1 cellular context compared by ENCODE assay signal in the genomic region with DNA sequence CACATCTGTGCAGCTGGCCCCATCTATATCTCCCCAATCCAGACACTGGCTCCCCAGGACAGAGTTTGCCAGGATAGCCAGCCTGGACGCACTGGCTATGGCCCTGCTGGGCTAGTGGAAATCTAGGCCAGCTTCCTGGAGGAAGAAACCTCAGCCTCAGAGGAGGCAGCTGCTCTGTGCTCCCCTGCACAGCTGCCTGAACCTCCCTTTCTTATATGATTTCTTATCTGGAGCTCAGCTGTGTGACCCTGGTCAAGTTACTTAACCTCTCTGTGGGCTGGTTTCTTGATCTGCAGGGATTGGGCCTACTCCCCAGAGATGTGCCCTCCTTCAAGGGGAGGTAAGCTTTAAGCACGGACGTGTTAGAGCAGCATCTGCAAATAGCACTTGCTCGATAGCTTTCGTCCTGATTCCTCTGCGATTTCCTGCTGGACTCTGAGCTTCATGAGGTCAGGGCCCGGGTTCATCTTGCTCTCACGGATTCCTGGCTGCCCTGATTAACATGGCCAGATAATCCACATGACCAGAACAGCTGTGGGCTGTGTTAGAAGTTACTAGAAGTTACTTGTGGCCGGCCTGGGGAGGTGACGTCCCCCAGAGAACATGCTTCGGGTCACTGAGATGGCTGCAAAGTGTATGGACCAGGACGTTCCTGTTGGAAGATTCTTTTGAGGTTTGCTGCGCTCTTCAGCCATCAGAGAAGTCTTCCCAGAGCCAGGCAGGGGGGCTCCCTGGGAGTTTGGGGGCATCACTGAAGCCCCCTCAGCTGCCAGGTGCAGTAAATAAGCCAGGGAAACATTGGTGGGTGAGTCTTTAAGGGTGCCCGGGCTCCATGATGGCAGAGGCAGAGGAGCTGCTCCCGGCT.
TF ChIP-seq lines count a peak whose summit lies in the region.

No MANE protein-coding gene starts in this region.

TF ChIP-seq in HepG2, 621 proteins besides CTCF, POLR2A, EP300 and RAD21 (continued from another document and continues in another):
- TF ChIP-seq, protein P1, sequence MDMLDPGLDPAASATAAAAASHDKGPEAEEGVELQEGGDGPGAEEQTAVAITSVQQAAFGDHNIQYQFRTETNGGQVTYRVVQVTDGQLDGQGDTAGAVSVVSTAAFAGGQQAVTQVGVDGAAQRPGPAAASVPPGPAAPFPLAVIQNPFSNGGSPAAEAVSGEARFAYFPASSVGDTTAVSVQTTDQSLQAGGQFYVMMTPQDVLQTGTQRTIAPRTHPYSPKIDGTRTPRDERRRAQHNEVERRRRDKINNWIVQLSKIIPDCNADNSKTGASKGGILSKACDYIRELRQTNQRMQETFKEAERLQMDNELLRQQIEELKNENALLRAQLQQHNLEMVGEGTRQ (IDR thresholded peaks at IDR 0.05; ENCODE audit: low read depth, low read length), result no peak
- TF ChIP-seq, protein P1 (CRISPR knock-in tag; IDR thresholded peaks at IDR 0.05; ENCODE audit: borderline replicate concordance), result no peak
- TF ChIP-seq ZNF468 (CRISPR knock-in tag; IDR thresholded peaks at IDR 0.05), result no peak
- TF ChIP-seq ZNF235 (CRISPR knock-in tag; IDR thresholded peaks at IDR 0.05; ENCODE audit: borderline replicate concordance), result no peak
- TF ChIP-seq E2F1 (CRISPR knock-in tag; IDR thresholded peaks at IDR 0.05), result no peak
- TF ChIP-seq, protein P2, sequence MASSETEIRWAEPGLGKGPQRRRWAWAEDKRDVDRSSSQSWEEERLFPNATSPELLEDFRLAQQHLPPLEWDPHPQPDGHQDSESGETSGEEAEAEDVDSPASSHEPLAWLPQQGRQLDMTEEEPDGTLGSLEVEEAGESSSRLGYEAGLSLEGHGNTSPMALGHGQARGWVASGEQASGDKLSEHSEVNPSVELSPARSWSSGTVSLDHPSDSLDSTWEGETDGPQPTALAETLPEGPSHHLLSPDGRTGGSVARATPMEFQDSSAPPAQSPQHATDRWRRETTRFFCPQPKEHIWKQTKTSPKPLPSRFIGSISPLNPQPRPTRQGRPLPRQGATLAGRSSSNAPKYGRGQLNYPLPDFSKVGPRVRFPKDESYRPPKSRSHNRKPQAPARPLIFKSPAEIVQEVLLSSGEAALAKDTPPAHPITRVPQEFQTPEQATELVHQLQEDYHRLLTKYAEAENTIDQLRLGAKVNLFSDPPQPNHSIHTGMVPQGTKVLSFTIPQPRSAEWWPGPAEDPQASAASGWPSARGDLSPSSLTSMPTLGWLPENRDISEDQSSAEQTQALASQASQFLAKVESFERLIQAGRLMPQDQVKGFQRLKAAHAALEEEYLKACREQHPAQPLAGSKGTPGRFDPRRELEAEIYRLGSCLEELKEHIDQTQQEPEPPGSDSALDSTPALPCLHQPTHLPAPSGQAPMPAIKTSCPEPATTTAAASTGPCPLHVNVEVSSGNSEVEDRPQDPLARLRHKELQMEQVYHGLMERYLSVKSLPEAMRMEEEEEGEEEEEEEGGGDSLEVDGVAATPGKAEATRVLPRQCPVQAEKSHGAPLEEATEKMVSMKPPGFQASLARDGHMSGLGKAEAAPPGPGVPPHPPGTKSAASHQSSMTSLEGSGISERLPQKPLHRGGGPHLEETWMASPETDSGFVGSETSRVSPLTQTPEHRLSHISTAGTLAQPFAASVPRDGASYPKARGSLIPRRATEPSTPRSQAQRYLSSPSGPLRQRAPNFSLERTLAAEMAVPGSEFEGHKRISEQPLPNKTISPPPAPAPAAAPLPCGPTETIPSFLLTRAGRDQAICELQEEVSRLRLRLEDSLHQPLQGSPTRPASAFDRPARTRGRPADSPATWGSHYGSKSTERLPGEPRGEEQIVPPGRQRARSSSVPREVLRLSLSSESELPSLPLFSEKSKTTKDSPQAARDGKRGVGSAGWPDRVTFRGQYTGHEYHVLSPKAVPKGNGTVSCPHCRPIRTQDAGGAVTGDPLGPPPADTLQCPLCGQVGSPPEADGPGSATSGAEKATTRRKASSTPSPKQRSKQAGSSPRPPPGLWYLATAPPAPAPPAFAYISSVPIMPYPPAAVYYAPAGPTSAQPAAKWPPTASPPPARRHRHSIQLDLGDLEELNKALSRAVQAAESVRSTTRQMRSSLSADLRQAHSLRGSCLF (CRISPR knock-in tag; IDR thresholded peaks at IDR 0.05; ENCODE audit: borderline replicate concordance), result no peak
- peak; percentile 86 for TF ChIP-seq SAP130 (CRISPR knock-in tag; IDR thresholded peaks at IDR 0.05; ENCODE audit: low read depth)
- TF ChIP-seq ONECUT2 (CRISPR knock-in tag; IDR thresholded peaks at IDR 0.05), result no peak
- no peak for TF ChIP-seq ZNF552 (CRISPR knock-in tag; IDR thresholded peaks at IDR 0.05; ENCODE audit: borderline replicate concordance)
- no peak for TF ChIP-seq ZFAT (CRISPR knock-in tag; conservative IDR thresholded peaks at IDR 0.05)
- TF ChIP-seq ZNF784 (CRISPR knock-in tag; IDR thresholded peaks at IDR 0.05; ENCODE audit: borderline replicate concordance), result peak; percentile 83; the same call in 1 of the 2 replicates
- TF ChIP-seq SP1 (IDR thresholded peaks at IDR 0.05), result no peak
- TF ChIP-seq SP1 (CRISPR knock-in tag; IDR thresholded peaks at IDR 0.05), result no peak; the same call in 1 of the 2 replicates
- no peak for TF ChIP-seq ZNF10 (CRISPR knock-in tag; IDR thresholded peaks at IDR 0.05; ENCODE audit: borderline replicate concordance, low read depth)
- TF ChIP-seq, protein P3, sequence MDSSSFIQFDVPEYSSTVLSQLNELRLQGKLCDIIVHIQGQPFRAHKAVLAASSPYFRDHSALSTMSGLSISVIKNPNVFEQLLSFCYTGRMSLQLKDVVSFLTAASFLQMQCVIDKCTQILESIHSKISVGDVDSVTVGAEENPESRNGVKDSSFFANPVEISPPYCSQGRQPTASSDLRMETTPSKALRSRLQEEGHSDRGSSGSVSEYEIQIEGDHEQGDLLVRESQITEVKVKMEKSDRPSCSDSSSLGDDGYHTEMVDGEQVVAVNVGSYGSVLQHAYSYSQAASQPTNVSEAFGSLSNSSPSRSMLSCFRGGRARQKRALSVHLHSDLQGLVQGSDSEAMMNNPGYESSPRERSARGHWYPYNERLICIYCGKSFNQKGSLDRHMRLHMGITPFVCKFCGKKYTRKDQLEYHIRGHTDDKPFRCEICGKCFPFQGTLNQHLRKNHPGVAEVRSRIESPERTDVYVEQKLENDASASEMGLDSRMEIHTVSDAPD (CRISPR knock-in tag; IDR thresholded peaks at IDR 0.05), result no peak
- 0 out of 2 replicates have a peak, but pooled peaks have one; percentile 27 for TF ChIP-seq ZSCAN21 (CRISPR knock-in tag; IDR thresholded peaks at IDR 0.05; ENCODE audit: borderline replicate concordance)
- TF ChIP-seq ZSCAN22 (CRISPR knock-in tag; IDR thresholded peaks at IDR 0.05), result no peak
- peak; percentile 69; the same call in 1 of the 2 replicates for TF ChIP-seq HDAC1 (CRISPR knock-in tag; IDR thresholded peaks at IDR 0.05)
- no peak for TF ChIP-seq GLI4 (CRISPR knock-in tag; IDR thresholded peaks at IDR 0.05; ENCODE audit: borderline replicate concordance)
- TF ChIP-seq ZNF121 (CRISPR knock-in tag; IDR thresholded peaks at IDR 0.05), result peak; percentile 29; the same call in 1 of the 2 replicates
- TF ChIP-seq RBM22 (optimal IDR thresholded peaks at IDR 0.05; ENCODE audit: low read length), result no peak
- TF ChIP-seq CHD4 (IDR thresholded peaks at IDR 0.05; ENCODE audit: borderline replicate concordance, low read length), result no peak; the same call in 1 of the 2 replicates
- TF ChIP-seq ZNF878 (CRISPR knock-in tag; IDR thresholded peaks at IDR 0.05), result peak; percentile 92
- TF ChIP-seq KAT7 (CRISPR knock-in tag; IDR thresholded peaks at IDR 0.05; ENCODE audit: borderline replicate concordance), result no peak
- TF ChIP-seq, protein P4, sequence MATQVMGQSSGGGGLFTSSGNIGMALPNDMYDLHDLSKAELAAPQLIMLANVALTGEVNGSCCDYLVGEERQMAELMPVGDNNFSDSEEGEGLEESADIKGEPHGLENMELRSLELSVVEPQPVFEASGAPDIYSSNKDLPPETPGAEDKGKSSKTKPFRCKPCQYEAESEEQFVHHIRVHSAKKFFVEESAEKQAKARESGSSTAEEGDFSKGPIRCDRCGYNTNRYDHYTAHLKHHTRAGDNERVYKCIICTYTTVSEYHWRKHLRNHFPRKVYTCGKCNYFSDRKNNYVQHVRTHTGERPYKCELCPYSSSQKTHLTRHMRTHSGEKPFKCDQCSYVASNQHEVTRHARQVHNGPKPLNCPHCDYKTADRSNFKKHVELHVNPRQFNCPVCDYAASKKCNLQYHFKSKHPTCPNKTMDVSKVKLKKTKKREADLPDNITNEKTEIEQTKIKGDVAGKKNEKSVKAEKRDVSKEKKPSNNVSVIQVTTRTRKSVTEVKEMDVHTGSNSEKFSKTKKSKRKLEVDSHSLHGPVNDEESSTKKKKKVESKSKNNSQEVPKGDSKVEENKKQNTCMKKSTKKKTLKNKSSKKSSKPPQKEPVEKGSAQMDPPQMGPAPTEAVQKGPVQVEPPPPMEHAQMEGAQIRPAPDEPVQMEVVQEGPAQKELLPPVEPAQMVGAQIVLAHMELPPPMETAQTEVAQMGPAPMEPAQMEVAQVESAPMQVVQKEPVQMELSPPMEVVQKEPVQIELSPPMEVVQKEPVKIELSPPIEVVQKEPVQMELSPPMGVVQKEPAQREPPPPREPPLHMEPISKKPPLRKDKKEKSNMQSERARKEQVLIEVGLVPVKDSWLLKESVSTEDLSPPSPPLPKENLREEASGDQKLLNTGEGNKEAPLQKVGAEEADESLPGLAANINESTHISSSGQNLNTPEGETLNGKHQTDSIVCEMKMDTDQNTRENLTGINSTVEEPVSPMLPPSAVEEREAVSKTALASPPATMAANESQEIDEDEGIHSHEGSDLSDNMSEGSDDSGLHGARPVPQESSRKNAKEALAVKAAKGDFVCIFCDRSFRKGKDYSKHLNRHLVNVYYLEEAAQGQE (IDR thresholded peaks at IDR 0.05; ENCODE audit: borderline replicate concordance in 1 of 2, low read depth in 1 of 2, low read length in 2 of 2), result no peak
- TF ChIP-seq, protein P5, sequence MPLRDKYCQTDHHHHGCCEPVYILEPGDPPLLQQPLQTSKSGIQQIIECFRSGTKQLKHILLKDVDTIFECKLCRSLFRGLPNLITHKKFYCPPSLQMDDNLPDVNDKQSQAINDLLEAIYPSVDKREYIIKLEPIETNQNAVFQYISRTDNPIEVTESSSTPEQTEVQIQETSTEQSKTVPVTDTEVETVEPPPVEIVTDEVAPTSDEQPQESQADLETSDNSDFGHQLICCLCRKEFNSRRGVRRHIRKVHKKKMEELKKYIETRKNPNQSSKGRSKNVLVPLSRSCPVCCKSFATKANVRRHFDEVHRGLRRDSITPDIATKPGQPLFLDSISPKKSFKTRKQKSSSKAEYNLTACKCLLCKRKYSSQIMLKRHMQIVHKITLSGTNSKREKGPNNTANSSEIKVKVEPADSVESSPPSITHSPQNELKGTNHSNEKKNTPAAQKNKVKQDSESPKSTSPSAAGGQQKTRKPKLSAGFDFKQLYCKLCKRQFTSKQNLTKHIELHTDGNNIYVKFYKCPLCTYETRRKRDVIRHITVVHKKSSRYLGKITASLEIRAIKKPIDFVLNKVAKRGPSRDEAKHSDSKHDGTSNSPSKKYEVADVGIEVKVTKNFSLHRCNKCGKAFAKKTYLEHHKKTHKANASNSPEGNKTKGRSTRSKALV (CRISPR knock-in tag; IDR thresholded peaks at IDR 0.05), result no peak
- TF ChIP-seq MAF1 (CRISPR knock-in tag; IDR thresholded peaks at IDR 0.05; ENCODE audit: borderline replicate concordance), result no peak
- TF ChIP-seq, protein P6, sequence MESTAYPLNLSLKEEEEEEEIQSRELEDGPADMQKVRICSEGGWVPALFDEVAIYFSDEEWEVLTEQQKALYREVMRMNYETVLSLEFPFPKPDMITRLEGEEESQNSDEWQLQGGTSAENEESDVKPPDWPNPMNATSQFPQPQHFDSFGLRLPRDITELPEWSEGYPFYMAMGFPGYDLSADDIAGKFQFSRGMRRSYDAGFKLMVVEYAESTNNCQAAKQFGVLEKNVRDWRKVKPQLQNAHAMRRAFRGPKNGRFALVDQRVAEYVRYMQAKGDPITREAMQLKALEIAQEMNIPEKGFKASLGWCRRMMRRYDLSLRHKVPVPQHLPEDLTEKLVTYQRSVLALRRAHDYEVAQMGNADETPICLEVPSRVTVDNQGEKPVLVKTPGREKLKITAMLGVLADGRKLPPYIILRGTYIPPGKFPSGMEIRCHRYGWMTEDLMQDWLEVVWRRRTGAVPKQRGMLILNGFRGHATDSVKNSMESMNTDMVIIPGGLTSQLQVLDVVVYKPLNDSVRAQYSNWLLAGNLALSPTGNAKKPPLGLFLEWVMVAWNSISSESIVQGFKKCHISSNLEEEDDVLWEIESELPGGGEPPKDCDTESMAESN (CRISPR knock-in tag; conservative IDR thresholded peaks at IDR 0.05), result peak; percentile 58; the same call in 1 of the 2 replicates
- TF ChIP-seq RFXAP (CRISPR knock-in tag; IDR thresholded peaks at IDR 0.05; ENCODE audit: borderline replicate concordance), result no peak
- peak; percentile 66 for TF ChIP-seq PHF5A (CRISPR knock-in tag; IDR thresholded peaks at IDR 0.05; ENCODE audit: low read depth, unreplicated experiment)
- no peak for TF ChIP-seq ATF4 (CRISPR knock-in tag; IDR thresholded peaks at IDR 0.05)
